8 cellular contexts compared by ENCODE assay signal in the genomic region with DNA sequence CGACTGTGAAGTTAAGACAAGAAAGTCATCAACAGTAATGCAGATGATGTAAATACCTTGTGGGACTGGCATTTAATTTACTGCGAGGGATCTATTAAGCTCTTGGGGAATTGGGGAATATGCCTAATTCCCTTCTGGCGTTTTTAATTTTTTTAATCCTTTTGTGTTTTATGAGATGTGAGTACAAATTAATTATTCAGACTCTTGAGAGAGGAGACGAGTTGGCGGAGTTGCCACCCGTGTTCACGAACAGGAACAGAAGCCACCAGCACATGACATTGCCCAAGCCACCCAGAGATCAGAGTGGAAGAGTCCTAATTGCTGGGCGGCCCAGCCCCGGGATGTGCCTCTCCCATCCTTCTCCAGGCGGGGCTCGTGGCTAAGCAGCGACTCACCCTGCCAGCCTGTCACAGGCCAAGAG. TPM values are rescaled to one million over a fixed set of nuclear protein-coding genes. Genes with fewer than 3 reads are reported as not detected.
DNase-seq lines count a peak whose midpoint lies in the region; ATAC-seq and TF ChIP-seq lines count a peak whose summit lies in the region.

No MANE protein-coding gene starts in this region.

- no peak for DNase-seq in CD4-positive, alpha-beta T cell
- DNase-seq in colonic mucosa (no peak), HEK293T (ENCODE audit: extremely low spot score) (no peak), Ammon's horn (ENCODE audit: low spot score) (no peak), NOMO-1 treated with dmso at 0.1 percent for 144 hours (lab: John Stamatoyannopoulos, UW; ENCODE audit: unreplicated experiment) (no peak)
- DNase-seq in natural killer cell treated with Interleukin-12 subunit alpha and Interleukin-12 subunit beta and Interleukin-15 and Interleukin-18, amount 100 ng/mL, for 72 hours (ENCODE audit: low spot score): no peak

- no peaks in the 10 kb centered on the region for H3K4me1 ChIP-seq in colonic mucosa

- ATAC-seq in CD4-positive, alpha-beta T cell (ENCODE audit: poor library complexity): no peak
- no peak for ATAC-seq in natural killer cell treated with Interleukin-12 subunit alpha and Interleukin-12 subunit beta and Interleukin-15 and Interleukin-18, amount 100 ng/mL, for 72 hours
- no peak for ATAC-seq in GM21367 (IDR thresholded peaks at IDR 0.05; ENCODE audit: unreplicated experiment)

- H3K27me3 ChIP-seq in CD4-positive, alpha-beta T cell (ENCODE audit: control insufficient read depth, insufficient read depth, low read length): peaks cover 34% of the 10 kb centered on the region
- H3K27me3 ChIP-seq in colonic mucosa: no peaks in the 10 kb centered on the region

- no peaks in the 10 kb centered on the region for H3K9me3 Mint-ChIP-seq in CD4-positive, alpha-beta T cell
- peaks cover 0 to 1% (median 0%) of the 10 kb centered on the region in 3 donors for H3K9me3 Mint-ChIP-seq in IgD-negative memory B cell
- H3K9me3 Mint-ChIP-seq in natural killer cell treated with Interleukin-12 subunit alpha and Interleukin-12 subunit beta and Interleukin-15 and Interleukin-18, amount 100 ng/mL, for 72 hours: no peaks in the 10 kb centered on the region

- no peaks in the 10 kb centered on the region for H3K9me3 ChIP-seq in CD4-positive, alpha-beta T cell (ENCODE audit: control insufficient read depth, low read length)
- no peaks in the 10 kb centered on the region for H3K9me3 ChIP-seq in colonic mucosa

- H3K4me1 Mint-ChIP-seq in CD4-positive, alpha-beta T cell (ENCODE audit: low read depth): peaks cover 6% of the 10 kb centered on the region
- peaks cover 4 to 11% (median 6%) of the 10 kb centered on the region in 3 donors for H3K4me1 Mint-ChIP-seq in IgD-negative memory B cell
- peaks cover 5 to 7% of the 10 kb centered on the region in 2 donors for H3K4me1 Mint-ChIP-seq in natural killer cell treated with Interleukin-12 subunit alpha and Interleukin-12 subunit beta and Interleukin-15 and Interleukin-18, amount 100 ng/mL, for 72 hours (ENCODE audit: low read depth in 2 of 2)

- CTCF ChIA-PET in CD4-positive, alpha-beta T cell (lab: Charles Lee): interaction anchor here (0.9 to 2.8 kb wide), 5 partner anchors 13 to 206 kb away, joined by 3 to 13 read pairs (median 6); no protein-coding TSS in a partner anchor
- CTCF ChIA-PET in HEK293T (lab: Yijun Ruan, JAX): interaction anchor here (0.6 to 1.9 kb wide), 7 partner anchors 13 to 156 kb away, joined by 3 to 8 read pairs (median 3); a partner anchor contains a TSS

- peak overlapping the region; percentile 72 for H3K4me3 Mint-ChIP-seq in CD4-positive, alpha-beta T cell
- H3K4me3 Mint-ChIP-seq in IgD-negative memory B cell: peak overlapping the region; percentile 54 to 78 (median 68)
- peak overlapping the region; percentile 76 for H3K4me3 Mint-ChIP-seq in natural killer cell treated with Interleukin-12 subunit alpha and Interleukin-12 subunit beta and Interleukin-15 and Interleukin-18, amount 100 ng/mL, for 72 hours

- no peak overlapping the region for H3K27ac ChIP-seq in CD4-positive, alpha-beta T cell (ENCODE audit: low read depth, low read length)
- H3K27ac ChIP-seq in colonic mucosa: no peak overlapping the region

- POLR2A ChIA-PET in CD4-positive, alpha-beta T cell (lab: Charles Lee): interaction anchor here (1.3 kb wide), 1 partner anchor 34 kb away, joined by 5 read pairs; a partner anchor contains a TSS
- POLR2A ChIA-PET in HEK293T (lab: Yijun Ruan, JAX): no interaction called here

- no peak overlapping the region for H3K9ac ChIP-seq in colonic mucosa (ENCODE audit: low read depth in 2 of 2, low read length in 2 of 2)

- no peak overlapping the region for H3K27ac Mint-ChIP-seq in CD4-positive, alpha-beta T cell
- no peak overlapping the region for H3K27ac Mint-ChIP-seq in IgD-negative memory B cell
- no peak overlapping the region for H3K27ac Mint-ChIP-seq in natural killer cell treated with Interleukin-12 subunit alpha and Interleukin-12 subunit beta and Interleukin-15 and Interleukin-18, amount 100 ng/mL, for 72 hours

- no peak for TF ChIP-seq CTCF in CD4-positive, alpha-beta T cell (IDR thresholded peaks at IDR 0.05)
- TF ChIP-seq CTCF in colonic mucosa (IDR thresholded peaks at IDR 0.05): no peak

- H3K4me3 ChIP-seq in colonic mucosa: peak overlapping the region; percentile 61

- intact Hi-C loops in CD4-positive, alpha-beta T cell (cut with DNase I, micrococcal nuclease): no loop called here
- intact Hi-C loops in colonic mucosa (cut with DNase I): no loop called here

- H3K27me3 Mint-ChIP-seq in CD4-positive, alpha-beta T cell: peaks cover 54% of the 10 kb centered on the region
- H3K27me3 Mint-ChIP-seq in IgD-negative memory B cell: peaks cover 22% of the 10 kb centered on the region
- peaks cover 34 to 59% of the 10 kb centered on the region in 2 donors for H3K27me3 Mint-ChIP-seq in natural killer cell treated with Interleukin-12 subunit alpha and Interleukin-12 subunit beta and Interleukin-15 and Interleukin-18, amount 100 ng/mL, for 72 hours

- H3K36me3 ChIP-seq in colonic mucosa: no peaks in the 10 kb centered on the region

- no peaks in the 10 kb centered on the region for H3K36me3 Mint-ChIP-seq in CD4-positive, alpha-beta T cell (ENCODE audit: low read depth)
- H3K36me3 Mint-ChIP-seq in IgD-negative memory B cell: no peaks in the 10 kb centered on the region
- H3K36me3 Mint-ChIP-seq in natural killer cell treated with Interleukin-12 subunit alpha and Interleukin-12 subunit beta and Interleukin-15 and Interleukin-18, amount 100 ng/mL, for 72 hours: no peaks in the 10 kb centered on the region

TF ChIP-seq in HEK293T, 16 proteins besides CTCF, POLR2A, EP300 and RAD21:
- TF ChIP-seq L3MBTL2 (conservative IDR thresholded peaks at IDR 0.05): no peak; the same call in 1 of the 2 replicates
- TF ChIP-seq HDGF (IDR thresholded peaks at IDR 0.05; ENCODE audit: borderline replicate concordance): no peak

RNA-seq across cellular contexts. Expression of a gene that starts 0.5 kb away (rescaled TPM):
- total RNA-seq in CD4-positive, alpha-beta T cell: 10 to 100 TPM; 58.5 to 59.4 TPM
- 18.1 TPM for polyA plus RNA-seq in IgD-negative memory B cell
- 100 to 1,000 TPM in 1 of 2 donors, 10 to 100 TPM in 1; 80.5 to 102 TPM for total RNA-seq in colonic mucosa
- 10 to 100 TPM in 1 of 2 donors, 1 to 10 TPM in 1; 5.8 to 17.0 TPM for total RNA-seq in natural killer cell treated with Interleukin-12 subunit alpha and Interleukin-12 subunit beta and Interleukin-15 and Interleukin-18, amount 100 ng/mL, for 72 hours

RNA-seq across cellular contexts. Expression of a gene that starts 34.4 kb away (rescaled TPM):
- 10 to 100 TPM; 19.4 to 23.2 TPM for total RNA-seq in CD4-positive, alpha-beta T cell
- 31.4 TPM for polyA plus RNA-seq in IgD-negative memory B cell
- 10 to 100 TPM; 42.1 to 48.0 TPM for total RNA-seq in colonic mucosa
- 10 to 100 TPM; 41.4 to 59.7 TPM for total RNA-seq in natural killer cell treated with Interleukin-12 subunit alpha and Interleukin-12 subunit beta and Interleukin-15 and Interleukin-18, amount 100 ng/mL, for 72 hours
